Comparison of ENCODE assay signal across 9 cellular contexts in the genomic region with DNA sequence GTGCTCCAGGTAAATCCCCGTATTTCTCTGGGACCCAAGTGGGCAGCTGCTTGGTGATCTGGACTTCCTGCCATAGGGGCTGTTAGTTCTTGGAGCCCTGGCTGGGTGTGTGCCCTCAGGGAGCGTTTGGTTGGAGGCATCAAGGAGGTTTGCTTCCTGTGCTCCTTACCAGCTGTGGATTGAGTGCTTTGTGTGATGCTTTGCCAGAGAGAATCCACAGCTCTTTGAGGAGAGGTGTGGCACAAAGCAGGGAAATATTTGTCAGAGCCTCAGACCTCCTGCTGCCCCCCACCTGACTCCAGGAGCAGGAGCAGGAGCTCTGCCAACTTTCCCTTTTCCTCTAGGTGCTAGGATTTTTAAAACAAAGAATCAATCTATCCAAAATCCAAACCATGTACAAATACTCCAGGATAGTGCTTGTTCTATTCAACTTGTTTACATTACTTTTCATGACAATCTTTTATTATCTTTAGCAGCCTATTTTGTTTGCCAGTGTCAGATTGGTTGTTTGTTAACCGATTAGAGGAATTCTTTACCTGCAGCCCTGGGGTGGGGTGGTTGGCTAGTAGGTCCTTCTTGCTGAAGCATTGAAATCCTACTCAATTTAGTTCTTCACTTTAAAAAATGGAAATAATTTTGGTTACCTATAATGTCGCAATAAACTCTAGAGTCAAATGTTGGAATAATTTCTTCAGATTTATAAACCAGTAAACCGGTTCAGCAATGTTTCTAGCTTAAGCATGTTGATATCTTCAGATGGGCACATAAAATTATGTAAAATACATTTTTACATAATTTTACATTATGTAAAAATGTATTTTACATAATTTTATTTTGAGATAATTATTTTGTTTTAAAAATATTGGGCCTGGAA. TPM values are rescaled to one million over a fixed set of nuclear protein-coding genes. Genes with fewer than 3 reads are reported as not detected.
DNase-seq lines count a peak whose midpoint lies in the region; ATAC-seq and TF ChIP-seq lines count a peak whose summit lies in the region.
"Had no signal": no experiment of that assay in that cellular context is flagged by ENCODE, and none has a peak within 500 bp of the region (broad histone marks: within the 10 kb centered on the region; RNA-seq: fewer than 3 reads in every experiment).

No MANE protein-coding gene starts in this region.

- peaks cover 12 to 42% of the 10 kb centered on the region in 2 donors for H3K4me1 ChIP-seq in left lung
- peaks cover 55% of the 10 kb centered on the region for H3K4me1 ChIP-seq in suprapubic skin

- H3K36me3 ChIP-seq in left lung (no peaks in the 10 kb centered on the region), suprapubic skin (no peaks in the 10 kb centered on the region)

- DNase-seq in NCI-H1417 (lab: John Stamatoyannopoulos, UW): peak in 2 of 3 experiments; percentile 25 to 64
- no peak for DNase-seq in NCI-H1417 treated with DMSO at 0.1 percent for 48 hours (lab: John Stamatoyannopoulos, UW)
- no peak for DNase-seq in left lung
- DNase-seq in suprapubic skin (ENCODE audit: low spot score in 2 of 2): no peak
- no peak for DNase-seq in stimulated activated CD4-positive, alpha-beta T cell treated with anti-CD3 and anti-CD28 coated beads, Interleukin-15, amount 100 ng/mL, for 24 hours
- DNase-seq in stimulated activated CD4-positive, alpha-beta T cell treated with anti-CD3 and anti-CD28 coated beads, Interleukin-4, amount 100 ng/mL, for 1 hour: no peak
- no peak for DNase-seq in stimulated activated CD4-positive, alpha-beta T cell treated with anti-CD3 and anti-CD28 coated beads, Interleukin-2, amount 100 ng/mL, for 24 hours
- DNase-seq: stimulated activated naive CD8-positive, alpha-beta T cell treated with anti-CD3 and anti-CD28 coated beads, Interleukin-15, amount 100 ng/mL, for 72 hours had no signal

- no peak for TF ChIP-seq EP300 in suprapubic skin (IDR thresholded peaks at IDR 0.05)

- no peaks in the 10 kb centered on the region for H3K9me3 ChIP-seq in left lung
- H3K9me3 ChIP-seq in suprapubic skin: no peaks in the 10 kb centered on the region

- H3K4me3 ChIP-seq in left lung (peak overlapping the region in 1 of 2 donors; percentile 63), suprapubic skin (peak overlapping the region; percentile 72)

- no peak for TF ChIP-seq POLR2A in suprapubic skin (IDR thresholded peaks at IDR 0.05)

- H3K27ac ChIP-seq in VCaP (peak overlapping the region; percentile 99), left lung (peak overlapping the region; percentile 66 to 67), suprapubic skin (peak overlapping the region; percentile 89)

- TF ChIP-seq CTCF in VCaP (conservative IDR thresholded peaks at IDR 0.05) (no peak), left lung (IDR thresholded peaks at IDR 0.05) (no peak), suprapubic skin (IDR thresholded peaks at IDR 0.05) (no peak)

- 35% methylated on average over 5 of the region's 5 CpGs for WGBS in suprapubic skin

- intact Hi-C loops in left lung (cut with DNase I): no loop called here

- ATAC-seq in left lung: no peak
- ATAC-seq: stimulated activated naive CD8-positive, alpha-beta T cell treated with anti-CD3 and anti-CD28 coated beads, Interleukin-15, amount 100 ng/mL, for 72 hours had no signal

- H3K27me3 ChIP-seq in left lung (no peaks in the 10 kb centered on the region), suprapubic skin (no peaks in the 10 kb centered on the region)

RNA-seq across cellular contexts. Expression of gene CTDSPL, which starts 2.5 kb away (rescaled TPM):
- 10 to 100 TPM; 46.9 to 74.4 TPM for total RNA-seq in left lung
- 100 to 1,000 TPM in 3 of 4 donors, 10 to 100 TPM in 1; 78.9 to 130 (median 111) TPM for total RNA-seq in suprapubic skin

Comparison
In these comparisons a context has a peak if more than half of its experiments do, and no peak if none do; other contexts are left out.
1. DNase-seq: peak in NCI-H1417 (2 of 3); none in NCI-H1417 treated with DMSO at 0.1 percent for 48 hours (single experiment), left lung (0 of 2), suprapubic skin (0 of 2), stimulated activated CD4-positive, alpha-beta T cell treated with anti-CD3 and anti-CD28 coated beads, Interleukin-15, amount 100 ng/mL, for 24 hours (single experiment), stimulated activated CD4-positive, alpha-beta T cell treated with anti-CD3 and anti-CD28 coated beads, Interleukin-4, amount 100 ng/mL, for 1 hour (single experiment) and stimulated activated CD4-positive, alpha-beta T cell treated with anti-CD3 and anti-CD28 coated beads, Interleukin-2, amount 100 ng/mL, for 24 hours (0 of 2).
2. Peak in every context shown above with its lines, with median percentiles within 50 percentile points of each other: H3K27ac ChIP-seq.